Comparison of ENCODE assay signal across 10 cellular contexts in genomic region chr3:144624656-144625055, GRCh38.
"Had no signal": no experiment of that assay in that cellular context is flagged by ENCODE, and none has a peak within 500 bp of the region (broad histone marks: within the 10 kb centered on the region; RNA-seq: fewer than 3 reads in every experiment).

No MANE protein-coding gene starts in this region.

- FAIRE-seq: H1, H54, HepG2 had no signal

- H3K4me3 Mint-ChIP-seq: GM23338, H9, HFFc6, IgD-negative memory B cell had no signal

- H3K9me3 Mint-ChIP-seq: GM23338 had no signal

- H3K27me3 Mint-ChIP-seq: IgD-negative memory B cell had no signal

- H3K36me3 Mint-ChIP-seq: IgD-negative memory B cell had no signal

- H3K27ac ChIP-seq: HL-60 had no signal

- ATAC-seq: GM23338, HCT116, HepG2 had no signal

- H3K4me1 Mint-ChIP-seq: IgD-negative memory B cell had no signal

- H3K27ac Mint-ChIP-seq: GM23338, HFFc6, IgD-negative memory B cell had no signal

- H2AFZ ChIP-seq: GM23338 had no signal

- H3K4me3 ChIP-seq: GM23338 had no signal

- H3K4me2 ChIP-seq: GM23338 had no signal

- DNase-seq: H9, HFFc6, KBM-7 had no signal
